ENCODE assay signal across 8 cellular contexts in the genomic region with DNA sequence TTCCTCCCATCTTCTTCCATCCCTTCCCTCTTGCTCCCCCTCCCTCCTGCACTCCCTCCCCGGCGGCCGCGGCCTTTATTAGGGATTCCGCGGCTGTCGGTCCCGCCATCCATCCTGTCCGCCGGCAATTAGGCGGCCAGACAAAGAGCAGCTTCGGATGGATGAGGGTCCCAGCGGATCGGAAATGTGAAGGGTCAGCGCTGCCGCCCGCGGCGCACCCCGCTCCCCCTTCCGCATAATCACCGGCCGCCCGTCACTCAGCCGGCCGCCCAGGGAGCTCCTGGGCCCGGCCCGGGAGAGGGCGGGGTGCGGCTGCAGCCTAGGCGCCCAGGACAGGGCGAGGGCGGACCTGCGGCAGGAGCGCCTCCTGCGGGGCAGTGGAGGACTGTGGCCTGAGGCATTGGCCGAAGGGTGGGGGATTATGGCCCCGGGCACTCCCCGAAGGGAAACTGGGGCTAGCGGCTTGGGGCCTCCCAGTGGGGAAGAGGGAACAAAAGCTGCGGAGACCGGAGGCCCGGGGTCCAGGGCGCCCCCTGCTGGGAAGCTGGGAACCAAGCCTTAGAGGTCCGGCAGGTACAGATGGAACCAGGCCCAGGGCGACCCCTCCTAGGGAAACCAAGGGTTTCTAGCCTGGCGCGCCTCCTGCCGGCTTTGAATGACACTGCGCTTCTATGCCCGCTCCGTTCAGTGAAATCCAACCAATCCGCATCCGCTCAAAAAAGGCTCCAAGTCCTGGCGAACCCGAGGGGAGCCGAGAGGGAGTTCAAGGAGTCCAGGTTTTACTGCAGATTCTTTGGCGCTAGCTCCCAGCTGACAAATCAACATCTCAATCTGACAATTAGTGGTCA. TPM values are rescaled to one million over a fixed set of nuclear protein-coding genes. Genes with fewer than 3 reads are reported as not detected.
DNase-seq lines count a peak whose midpoint lies in the region; TF ChIP-seq lines count a peak whose summit lies in the region.

No MANE protein-coding gene starts in this region.

- H3K9me3 ChIP-seq in right atrium auricular region (no peaks in the 10 kb centered on the region), vagina (no peaks in the 10 kb centered on the region)

- H3K4me1 ChIP-seq in right atrium auricular region (peaks cover 3 to 46% of the 10 kb centered on the region in 2 donors), vagina (peaks cover 51% of the 10 kb centered on the region)

- H3K4me3 ChIP-seq in right atrium auricular region (peak overlapping the region; percentile 26 to 51), vagina (peak overlapping the region; percentile 44 to 53)

- intact Hi-C loops in vagina (cut with DNase I): loop anchor here (5.0 kb wide), 1 partner anchor 55 kb away; no protein-coding TSS in a partner anchor

- peak; percentile 94 for DNase-seq in Daoy (ENCODE audit: low read depth)
- DNase-seq in HCEC 1CT: peak; percentile 81
- DNase-seq in NCI-H1105 (lab: John Stamatoyannopoulos, UW): peak; percentile 76
- DNase-seq in T-helper 2 cell: peak; percentile 46 to 73 (median 64)
- peak; percentile 53 for DNase-seq in amniotic stem cell (lab: John Stamatoyannopoulos, UW)
- no peak for DNase-seq in right atrium auricular region (ENCODE audit: low spot score)
- peak; percentile 44 for DNase-seq in pulmonary artery endothelial cell (ENCODE audit: low read depth, low spot score)
- DNase-seq in vagina (ENCODE audit: extremely low spot score in 2 of 2): peak in 1 of 2 donors; percentile 85

- H3K36me3 ChIP-seq in right atrium auricular region: no peaks in the 10 kb centered on the region
- H3K36me3 ChIP-seq in vagina: no peaks in the 10 kb centered on the region

- H3K27ac ChIP-seq in right atrium auricular region (no peak overlapping the region), vagina (peak overlapping the region; percentile 40)

- H3K27me3 ChIP-seq in right atrium auricular region (peaks cover 10 to 19% of the 10 kb centered on the region in 2 donors), vagina (peaks cover 18% of the 10 kb centered on the region)

- no peak for TF ChIP-seq POLR2A in vagina (IDR thresholded peaks at IDR 0.05)

- TF ChIP-seq CTCF in right atrium auricular region (IDR thresholded peaks at IDR 0.05) (peak; percentile 73 to 86), vagina (IDR thresholded peaks at IDR 0.05) (peak; percentile 49 to 70 (median 57))

RNA-seq across cellular contexts. Expression of gene DNAJC22, which starts 4.4 kb away (rescaled TPM):
- 2.4 and 2.7 TPM in 2 replicates for total RNA-seq in Daoy (2014; rRNA removed; shearing (Covaris generic))
- 1 to 10 TPM in 1 of 2 donors, under 1 TPM in 1; 0.93 to 1.2 TPM for total RNA-seq in right atrium auricular region
- 0.79 and 0.85 TPM in 2 replicates for total RNA-seq in pulmonary artery endothelial cell
- 3.7 TPM for total RNA-seq in vagina

RNA-seq across cellular contexts. Expression of gene C1QL4, which starts 5.3 kb away (rescaled TPM):
- 0.06 and 0.80 TPM in 2 replicates for total RNA-seq in Daoy (2014; rRNA removed; shearing (Covaris generic))
- total RNA-seq in right atrium auricular region: not detected
- total RNA-seq in pulmonary artery endothelial cell: 0.04 and 0.13 TPM in 2 replicates
- 2.0 TPM for total RNA-seq in vagina

RNA-seq across cellular contexts. Expression of gene TROAP, which starts 19.2 kb away (rescaled TPM):
- total RNA-seq in Daoy (2014; rRNA removed; shearing (Covaris generic)): 45.5 and 48.3 TPM in 2 replicates
- total RNA-seq in right atrium auricular region (under 1 TPM in 1 of 2 donors, not detected in 1; 0.48 TPM), pulmonary artery endothelial cell (16.9 and 19.6 TPM in 2 replicates), vagina (4.9 TPM)

RNA-seq across cellular contexts. Expression of gene SPATS2, which starts 25.0 kb away (rescaled TPM):
- 20.9 and 32.3 TPM in 2 replicates for total RNA-seq in Daoy (2014; rRNA removed; shearing (Covaris generic))
- total RNA-seq in right atrium auricular region: 1 to 10 TPM; 4.6 to 7.6 TPM
- 44.5 and 45.5 TPM in 2 replicates for total RNA-seq in pulmonary artery endothelial cell
- total RNA-seq in vagina: 28.0 TPM

RNA-seq across cellular contexts. Expression of gene PRPH, which starts 47.3 kb away (rescaled TPM):
- 0.69 TPM in 1 of 2 replicates, not detected in the other for total RNA-seq in Daoy (2014; rRNA removed; shearing (Covaris generic))
- total RNA-seq in right atrium auricular region (under 1 TPM in 1 of 2 donors, not detected in 1; 0.75 TPM), pulmonary artery endothelial cell (0.26 and 0.53 TPM in 2 replicates), vagina (17.2 TPM)
